Comparison of ENCODE assay signal across 24 cellular contexts in the genomic region with DNA sequence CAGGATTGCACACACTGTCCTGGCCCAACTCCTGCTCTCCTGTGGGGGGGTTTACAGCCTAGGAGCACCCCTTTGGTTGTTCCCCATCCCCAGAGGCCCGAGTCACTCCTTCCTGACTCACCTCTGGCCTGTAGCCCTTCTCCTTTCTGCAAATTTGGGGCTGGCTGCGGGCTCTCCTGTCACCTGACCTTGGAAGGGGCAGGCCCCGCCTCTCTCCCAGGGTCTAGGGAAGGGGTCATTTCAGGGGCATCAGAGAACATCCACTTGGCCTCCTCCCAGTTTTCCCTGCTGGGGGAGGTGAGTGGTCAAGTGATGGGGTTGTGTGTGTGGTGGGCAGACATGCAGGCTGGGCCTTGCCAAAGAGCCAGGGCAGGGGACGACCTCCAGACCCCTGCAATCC. TPM values are rescaled to one million over a fixed set of nuclear protein-coding genes. Genes with fewer than 3 reads are reported as not detected.
A peak's percentile ranks its signal among the peaks of the same experiment; 100 is the strongest.
DNase-seq lines count a peak whose midpoint lies in the region; ATAC-seq, FAIRE-seq and TF ChIP-seq lines count a peak whose summit lies in the region.
"Had no signal": no experiment of that assay in that cellular context is flagged by ENCODE, and none has a peak within 500 bp of the region (broad histone marks: within the 10 kb centered on the region; RNA-seq: fewer than 3 reads in every experiment).

No MANE protein-coding gene starts in this region.

- H3K27me3 ChIP-seq in GM23338 (ENCODE audit: insufficient read depth) (no peaks in the 10 kb centered on the region), dorsolateral prefrontal cortex (no peaks in the 10 kb centered on the region), left lung (peaks cover 0 to 6% of the 10 kb centered on the region in 2 donors)
- H3K27me3 ChIP-seq: body of pancreas, heart right ventricle, suprapubic skin had no signal

- peaks cover 18% of the 10 kb centered on the region for H3K27me3 Mint-ChIP-seq in GM23338 (ENCODE audit: insufficient read depth, low read depth, poor library complexity)

- H3K4me2 ChIP-seq in GM23338: no peak overlapping the region

- H3K4me1 ChIP-seq in GM23338 (ENCODE audit: insufficient read depth) (peaks cover 22% of the 10 kb centered on the region), left lung (peaks cover 4 to 12% of the 10 kb centered on the region in 2 donors)

- no peaks in the 10 kb centered on the region; the same call in 2 of the 3 replicates for H3K36me3 Mint-ChIP-seq in GM23338 (ENCODE audit: low read depth)

- no peaks in the 10 kb centered on the region for H4K20me1 ChIP-seq in GM23338 (replicated peaks; ENCODE audit: insufficient read depth)

- no peaks in the 10 kb centered on the region for H3K9me2 ChIP-seq in GM23338 (ENCODE audit: insufficient read depth)

- H3K27ac Mint-ChIP-seq in GM23338: peak overlapping the region; percentile 62; the same call in 1 of the 2 replicates
- H3K27ac Mint-ChIP-seq: activated naive CD4-positive, alpha-beta T cell treated with anti-CD3 and anti-CD28 coated beads for 36 hours; T-helper 2 cell treated with Interferon-gamma antibody and Interleukin-4, amounts not matched to agents 5 μg/mL and 100 μg/mL, for 36 hours had no signal

- H3K36me3 ChIP-seq in GM23338 (ENCODE audit: insufficient read depth) (no peaks in the 10 kb centered on the region), left lung (no peaks in the 10 kb centered on the region)
- H3K36me3 ChIP-seq: heart right ventricle, neutrophil, suprapubic skin had no signal

- intact Hi-C loops in dorsolateral prefrontal cortex (cut with DNase I): loop anchor here (5.0 to 10.0 kb wide), 2 partner anchors 57 to 369 kb away; a partner anchor contains a TSS
- intact Hi-C loops in left lung (cut with DNase I): no loop called here

- ATAC-seq in GM23338 (no peak), omental fat pad (ENCODE audit: low FRiP score) (peak; percentile 45), left lung (no peak), HG03520 (IDR thresholded peaks at IDR 0.05; ENCODE audit: unreplicated experiment) (no peak)
- ATAC-seq: body of pancreas, heart right ventricle had no signal

- no peaks in the 10 kb centered on the region for H3K79me2 ChIP-seq in GM23338 (replicated peaks; ENCODE audit: insufficient read depth)

- FAIRE-seq in HTR-8/SVneo (lab: Jason Lieb, UNC): no peak
- FAIRE-seq: D721Med, G401.6, GM12892 had no signal

- peaks cover 37% of the 10 kb centered on the region for H3K4me1 Mint-ChIP-seq in GM23338

- no peak overlapping the region for H3K4me3 ChIP-seq in GM23338
- peak overlapping the region in 44 of 59 donors; percentile 2 to 81 (median 66) for H3K4me3 ChIP-seq in dorsolateral prefrontal cortex
- no peak overlapping the region for H3K4me3 ChIP-seq in left lung
- H3K4me3 ChIP-seq: body of pancreas, heart right ventricle, suprapubic skin had no signal

- H3K4me3 Mint-ChIP-seq in GM23338: peak overlapping the region; percentile 42; the same call in 2 of the 3 replicates
- H3K4me3 Mint-ChIP-seq: activated naive CD4-positive, alpha-beta T cell treated with anti-CD3 and anti-CD28 coated beads for 36 hours had no signal

- H3K27ac ChIP-seq in GM23338 (ENCODE audit: low read depth): no peak overlapping the region
- H3K27ac ChIP-seq in dorsolateral prefrontal cortex: peak overlapping the region in 35 of 59 donors; percentile 12 to 87 (median 62)
- H3K27ac ChIP-seq in left lung: no peak overlapping the region
- H3K27ac ChIP-seq: body of pancreas, heart right ventricle, HL-60, neutrophil, suprapubic skin had no signal

- no peaks in the 10 kb centered on the region for H3K9me3 ChIP-seq in left lung
- H3K9me3 ChIP-seq: body of pancreas, heart right ventricle, neutrophil, suprapubic skin had no signal

- TF ChIP-seq CTCF in GM23338 (conservative IDR thresholded peaks at IDR 0.05; ENCODE audit: low read depth in 2 of 2): no peak
- no peak for TF ChIP-seq CTCF in dorsolateral prefrontal cortex (IDR thresholded peaks at IDR 0.05 in 54 of 56, conservative IDR thresholded peaks at IDR 0.05 in 2 of 56; ENCODE audit: low read depth in 1 of 56, partially characterized antibody in 56 of 56)
- TF ChIP-seq CTCF in omental fat pad (IDR thresholded peaks at IDR 0.05): no peak
- no peak for TF ChIP-seq CTCF in left lung (IDR thresholded peaks at IDR 0.05)

- no peak overlapping the region for H2AFZ ChIP-seq in GM23338

- peak; percentile 5 for DNase-seq in CD1c-positive myeloid dendritic cell (ENCODE audit: extremely low spot score)
- DNase-seq in GM23338 (ENCODE audit: low spot score): no peak
- no peak for DNase-seq in dorsolateral prefrontal cortex
- no peak for DNase-seq in omental fat pad (ENCODE audit: low spot score)
- DNase-seq in left lung: no peak
- no peak for DNase-seq in HTR-8/SVneo (ENCODE audit: insufficient read length, low spot score)
- DNase-seq in activated naive CD4-positive, alpha-beta T cell treated with Interleukin-2 at 50 U/mL for 16 hours: no peak
- DNase-seq: activated naive CD4-positive, alpha-beta T cell treated with anti-CD3 and anti-CD28 coated beads for 36 hours; body of pancreas; GOT3; heart right ventricle; islet precursor cell; KG1; NCI-H1048; NCI-H2081; NCI-H510A treated with DMSO at 0.1 percent for 48 hours had no signal

- H3F3A ChIP-seq in GM23338 (replicated peaks; ENCODE audit: low read depth): peaks cover 2% of the 10 kb centered on the region; the same call in 1 of the 2 replicates

- no peaks in the 10 kb centered on the region; the same call in 2 of the 3 replicates for H3K9me3 Mint-ChIP-seq in GM23338
- H3K9me3 Mint-ChIP-seq: activated naive CD4-positive, alpha-beta T cell treated with anti-CD3 and anti-CD28 coated beads for 36 hours; T-helper 2 cell treated with Interferon-gamma antibody and Interleukin-4, amounts not matched to agents 5 μg/mL and 100 μg/mL, for 36 hours had no signal

TF ChIP-seq in GM23338, 12 proteins besides CTCF, POLR2A, EP300 and RAD21 (continues in another document):
- TF ChIP-seq ZNF114 (CRISPR knock-in tag; IDR thresholded peaks at IDR 0.05) (no peak), NANOG (IDR thresholded peaks at IDR 0.05; ENCODE audit: borderline replicate concordance) (no peak), POLR2AphosphoS5 (IDR thresholded peaks at IDR 0.05; ENCODE audit: low read depth) (no peak), EZH2 (IDR thresholded peaks at IDR 0.05; ENCODE audit: low read depth, unreplicated experiment) (no peak), EZH2phosphoT487 (IDR thresholded peaks at IDR 0.05; ENCODE audit: unreplicated experiment) (no peak), JUNB (IDR thresholded peaks at IDR 0.05; ENCODE audit: unreplicated experiment) (no peak), CREB1 (CRISPR knock-in tag; IDR thresholded peaks at IDR 0.05; ENCODE audit: low read depth) (no peak)
- TF ChIP-seq, protein P1, sequence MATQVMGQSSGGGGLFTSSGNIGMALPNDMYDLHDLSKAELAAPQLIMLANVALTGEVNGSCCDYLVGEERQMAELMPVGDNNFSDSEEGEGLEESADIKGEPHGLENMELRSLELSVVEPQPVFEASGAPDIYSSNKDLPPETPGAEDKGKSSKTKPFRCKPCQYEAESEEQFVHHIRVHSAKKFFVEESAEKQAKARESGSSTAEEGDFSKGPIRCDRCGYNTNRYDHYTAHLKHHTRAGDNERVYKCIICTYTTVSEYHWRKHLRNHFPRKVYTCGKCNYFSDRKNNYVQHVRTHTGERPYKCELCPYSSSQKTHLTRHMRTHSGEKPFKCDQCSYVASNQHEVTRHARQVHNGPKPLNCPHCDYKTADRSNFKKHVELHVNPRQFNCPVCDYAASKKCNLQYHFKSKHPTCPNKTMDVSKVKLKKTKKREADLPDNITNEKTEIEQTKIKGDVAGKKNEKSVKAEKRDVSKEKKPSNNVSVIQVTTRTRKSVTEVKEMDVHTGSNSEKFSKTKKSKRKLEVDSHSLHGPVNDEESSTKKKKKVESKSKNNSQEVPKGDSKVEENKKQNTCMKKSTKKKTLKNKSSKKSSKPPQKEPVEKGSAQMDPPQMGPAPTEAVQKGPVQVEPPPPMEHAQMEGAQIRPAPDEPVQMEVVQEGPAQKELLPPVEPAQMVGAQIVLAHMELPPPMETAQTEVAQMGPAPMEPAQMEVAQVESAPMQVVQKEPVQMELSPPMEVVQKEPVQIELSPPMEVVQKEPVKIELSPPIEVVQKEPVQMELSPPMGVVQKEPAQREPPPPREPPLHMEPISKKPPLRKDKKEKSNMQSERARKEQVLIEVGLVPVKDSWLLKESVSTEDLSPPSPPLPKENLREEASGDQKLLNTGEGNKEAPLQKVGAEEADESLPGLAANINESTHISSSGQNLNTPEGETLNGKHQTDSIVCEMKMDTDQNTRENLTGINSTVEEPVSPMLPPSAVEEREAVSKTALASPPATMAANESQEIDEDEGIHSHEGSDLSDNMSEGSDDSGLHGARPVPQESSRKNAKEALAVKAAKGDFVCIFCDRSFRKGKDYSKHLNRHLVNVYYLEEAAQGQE (IDR thresholded peaks at IDR 0.05; ENCODE audit: unreplicated experiment): no peak

RNA-seq across cellular contexts. Expression of a gene that starts 1.8 kb away (rescaled TPM):
- 2.3 and 4.9 TPM in 2 replicates for total RNA-seq in GM23338 (2014; rRNA removed; shearing (Covaris generic))
- polyA plus RNA-seq in GM23338 (2016; fragmentation: Nextera tagmentation; extraction: Ambion mirVana): 0.19 and 0.49 TPM in 2 replicates
- total RNA-seq in dorsolateral prefrontal cortex (10 to 100 TPM; 19.9 to 89.5 (median 61.4) TPM), omental fat pad (1 to 10 TPM in 3 of 4 donors, under 1 TPM in 1; 0.63 to 3.6 (median 2.1) TPM), left lung (under 1 TPM; 0.50 to 0.55 TPM)

RNA-seq across cellular contexts. Expression of a gene that starts 6.5 kb away (rescaled TPM):
- total RNA-seq in GM23338 (2014; rRNA removed; shearing (Covaris generic)): 22.6 and 24.9 TPM in 2 replicates
- polyA plus RNA-seq in GM23338 (2016; fragmentation: Nextera tagmentation; extraction: Ambion mirVana): 14.6 and 16.4 TPM in 2 replicates
- total RNA-seq in dorsolateral prefrontal cortex (100 to 1,000 TPM; 142 to 595 (median 270) TPM), omental fat pad (10 to 100 TPM; 15.6 to 36.4 (median 21.4) TPM), left lung (10 to 100 TPM; 50.1 to 55.6 TPM)

RNA-seq across cellular contexts. Expression of a gene that starts 21.5 kb away (rescaled TPM):
- 0.52 TPM in 1 of 2 replicates, not detected in the other for total RNA-seq in GM23338 (2014; rRNA removed; shearing (Covaris generic))
- 0.42 TPM in 1 of 2 replicates, not detected in the other for polyA plus RNA-seq in GM23338 (2016; fragmentation: Nextera tagmentation; extraction: Ambion mirVana)
- total RNA-seq in dorsolateral prefrontal cortex (10 to 100 TPM in 34 of 120 experiments, 1 to 10 TPM in 85, not detected in 1; 1.4 to 43.4 (median 7.0) TPM), omental fat pad (1 to 10 TPM in 1 of 4 donors, under 1 TPM in 1, not detected in 2; 0.84 to 1.3 TPM), left lung (1 to 10 TPM in 1 of 2 donors, under 1 TPM in 1; 0.41 to 1.9 TPM)

RNA-seq across cellular contexts. Expression of a gene that starts 49.2 kb away (rescaled TPM):
- 47.8 and 58.9 TPM in 2 replicates for total RNA-seq in GM23338 (2014; rRNA removed; shearing (Covaris generic))
- polyA plus RNA-seq in GM23338 (2016; fragmentation: Nextera tagmentation; extraction: Ambion mirVana): 89.3 and 106 TPM in 2 replicates
- total RNA-seq in dorsolateral prefrontal cortex (10 to 100 TPM in 117 of 120 experiments, 1 to 10 TPM in 3; 6.8 to 26.4 (median 17.4) TPM), omental fat pad (10 to 100 TPM in 3 of 4 donors, 1 to 10 TPM in 1; 6.1 to 22.2 (median 17.7) TPM), left lung (10 to 100 TPM; 22.7 to 27.0 TPM)

RNA-seq across cellular contexts. Expression of a gene that starts 53.5 kb away (rescaled TPM):
- 2.4 and 8.9 TPM in 2 replicates for total RNA-seq in GM23338 (2014; rRNA removed; shearing (Covaris generic))
- 2.2 and 2.3 TPM in 2 replicates for polyA plus RNA-seq in GM23338 (2016; fragmentation: Nextera tagmentation; extraction: Ambion mirVana)
- total RNA-seq in dorsolateral prefrontal cortex (100 to 1,000 TPM in 1 of 120 experiments, 10 to 100 TPM in 119; 26.9 to 118 (median 44.7) TPM), omental fat pad (10 to 100 TPM; 10.6 to 45.0 (median 21.3) TPM), left lung (10 to 100 TPM; 28.6 to 34.9 TPM)

Comparison
In these comparisons a context has a peak if more than half of its experiments do, and no peak if none do; other contexts are left out.
1. H3K27ac ChIP-seq: peak in dorsolateral prefrontal cortex (35 of 59); none in GM23338 (single experiment) and left lung (0 of 2).
2. H3K4me3 ChIP-seq: peak in dorsolateral prefrontal cortex (44 of 59); none in GM23338 (single experiment) and left lung (0 of 2).
3. intact Hi-C loops: an anchor here in dorsolateral prefrontal cortex (5.0 to 10.0 kb wide); none called in left lung.